16 cellular contexts compared by ENCODE assay signal in genomic region chr1:234702342-234703000, GRCh38.
DNase-seq lines count a peak whose midpoint lies in the region; ATAC-seq and TF ChIP-seq lines count a peak whose summit lies in the region.
"Had no signal": no experiment of that assay in that cellular context is flagged by ENCODE, and none has a peak within 500 bp of the region (broad histone marks: within the 10 kb centered on the region; RNA-seq: fewer than 3 reads in every experiment).

No MANE protein-coding gene starts in this region.

- H3K27me3 Mint-ChIP-seq in activated CD8-positive, alpha-beta T cell treated with anti-CD3 and anti-CD28 coated beads, Interleukin-2, amount 10 ng/mL, durations not matched to agents 7 days and 5 days (ENCODE audit: low read depth), result peaks cover 2% of the 10 kb centered on the region
- H3K27me3 Mint-ChIP-seq: naive B cell; stimulated activated naive CD8-positive, alpha-beta T cell treated with anti-CD3 and anti-CD28 coated beads, Interleukin-15, amount 100 ng/mL, for 72 hours had no signal

- H3K4me1 Mint-ChIP-seq in activated CD8-positive, alpha-beta T cell treated with anti-CD3 and anti-CD28 coated beads, Interleukin-2, amount 10 ng/mL, durations not matched to agents 7 days and 5 days (ENCODE audit: low read depth), result no peaks in the 10 kb centered on the region
- H3K4me1 Mint-ChIP-seq: naive B cell had no signal

- BruUV-seq in Panc1 (replicated peaks; lab: Mats Ljungman, UMichigan), result no TSS peak

- ATAC-seq in Panc1, result no peak
- ATAC-seq in activated CD8-positive, alpha-beta T cell treated with anti-CD3 and anti-CD28 coated beads, Interleukin-2, amount 10 ng/mL, durations not matched to agents 7 days and 5 days, result no peak
- ATAC-seq: stimulated activated naive CD8-positive, alpha-beta T cell treated with anti-CD3 and anti-CD28 coated beads, Interleukin-15, amount 100 ng/mL, for 72 hours had no signal

- in situ Hi-C loops in Panc1 (cut with HindIII; ENCODE audit: low pct_unique_long_range_greater_than_20kb, low sequenced_read_pairs), result no loop called here

- H3K27ac Mint-ChIP-seq in activated CD8-positive, alpha-beta T cell treated with anti-CD3 and anti-CD28 coated beads, Interleukin-2, amount 10 ng/mL, durations not matched to agents 7 days and 5 days, result no peak overlapping the region
- H3K27ac Mint-ChIP-seq: activated CD4-positive, alpha-beta T cell treated with anti-CD3 and anti-CD28 coated beads, Interleukin-2, amount 10 ng/mL, durations not matched to agents 24 days and 14 days; naive B cell; stimulated activated naive CD8-positive, alpha-beta T cell treated with anti-CD3 and anti-CD28 coated beads, Interleukin-15, amount 100 ng/mL, for 72 hours had no signal

- H3K4me3 Mint-ChIP-seq in activated CD8-positive, alpha-beta T cell treated with anti-CD3 and anti-CD28 coated beads, Interleukin-2, amount 10 ng/mL, durations not matched to agents 7 days and 5 days, result no peak overlapping the region
- H3K4me3 Mint-ChIP-seq: activated CD4-positive, alpha-beta T cell treated with anti-CD3 and anti-CD28 coated beads, Interleukin-2, amount 10 ng/mL, durations not matched to agents 24 days and 14 days; naive B cell; stimulated activated naive CD8-positive, alpha-beta T cell treated with anti-CD3 and anti-CD28 coated beads, Interleukin-15, amount 100 ng/mL, for 72 hours had no signal

- H3K27ac ChIP-seq in Panc1 (ENCODE audit: low read length), result peak overlapping the region; percentile 40; the same call in 1 of the 2 replicates

- DNase-seq in Panc1 (ENCODE audit: low read depth, low spot score) (no peak), fibroblast of mammary gland (ENCODE audit: low read depth) (peak; percentile 45), lung microvascular endothelial cell (ENCODE audit: low read depth in 2 of 2) (peak; percentile 24 to 31), stromal cell of bone marrow (ENCODE audit: low read depth) (peak; percentile 43), LoVo (ENCODE audit: low spot score) (no peak), glomerular visceral epithelial cell (ENCODE audit: extremely low spot score) (no peak)
- DNase-seq in stimulated activated CD4-positive, alpha-beta T cell treated with anti-CD3 and anti-CD28 coated beads, Interleukin-4, amount 100 ng/mL, for 1 hour, result no peak
- DNase-seq in activated CD8-positive, alpha-beta T cell treated with anti-CD3 and anti-CD28 coated beads, Interleukin-2, amount 10 ng/mL, durations not matched to agents 7 days and 5 days, result no peak
- DNase-seq: activated CD4-positive, alpha-beta T cell treated with anti-CD3 and anti-CD28 coated beads, Interleukin-2, amount 10 ng/mL, durations not matched to agents 24 days and 14 days; activated naive CD4-positive, alpha-beta T cell treated with anti-CD3 and anti-CD28 coated beads, Interleukin-2, amount 50 U/mL, for 16 hours; activated T-cell treated with anti-CD3 and anti-CD28 coated beads for 4 hours; COR-L47; naive B cell; NCI-H1436; stimulated activated naive CD8-positive, alpha-beta T cell treated with anti-CD3 and anti-CD28 coated beads, Interleukin-15, amount 100 ng/mL, for 72 hours; SW 1271 had no signal

- H3K36me3 Mint-ChIP-seq in activated CD8-positive, alpha-beta T cell treated with anti-CD3 and anti-CD28 coated beads, Interleukin-2, amount 10 ng/mL, durations not matched to agents 7 days and 5 days (ENCODE audit: low read depth), result no peaks in the 10 kb centered on the region
- H3K36me3 Mint-ChIP-seq: naive B cell had no signal

- no peaks in the 10 kb centered on the region for H3K36me3 ChIP-seq in Panc1 (ENCODE audit: control insufficient read depth, insufficient read depth, low read length)

- H3K9me3 Mint-ChIP-seq in activated CD8-positive, alpha-beta T cell treated with anti-CD3 and anti-CD28 coated beads, Interleukin-2, amount 10 ng/mL, durations not matched to agents 7 days and 5 days (ENCODE audit: insufficient read depth), result no peaks in the 10 kb centered on the region

- CTCF ChIA-PET in Panc1 (lab: Charles Lee), result no interaction called here
- CTCF ChIA-PET in activated CD8-positive, alpha-beta T cell treated with anti-CD3 and anti-CD28 coated beads, Interleukin-2, amount 10 ng/mL, durations not matched to agents 7 days and 5 days (lab: Charles Lee), result interaction anchor here (1.1 kb wide), 1 partner anchor 9 kb away, joined by 5 read pairs; no protein-coding TSS in a partner anchor

- TF ChIP-seq CTCF in Panc1 (IDR thresholded peaks at IDR 0.05) (no peak), fibroblast of mammary gland (conservative IDR thresholded peaks at IDR 0.05; ENCODE audit: control insufficient read depth, insufficient read depth, low read depth, low read length) (no peak)

- no peaks in the 10 kb centered on the region for H3K27me3 ChIP-seq in Panc1 (ENCODE audit: control insufficient read depth, insufficient read depth, low read length)

- intact Hi-C loops in Panc1 (cut with micrococcal nuclease; ENCODE audit: unreplicated experiment), result no loop called here

- peaks cover 2% of the 10 kb centered on the region; the same call in 1 of the 2 replicates for H3K4me1 ChIP-seq in Panc1 (ENCODE audit: control insufficient read depth, insufficient read depth, low read length)

- no peak overlapping the region for H3K4me3 ChIP-seq in Panc1 (ENCODE audit: low read depth in 2 of 2, low read length in 2 of 2)
- H3K4me3 ChIP-seq in fibroblast of mammary gland (ENCODE audit: control insufficient read depth, low read depth, low read length), result no peak overlapping the region

- H3K9me3 ChIP-seq in Panc1 (ENCODE audit: control insufficient read depth, insufficient read depth, low read depth, low read length), result no peaks in the 10 kb centered on the region

- POLR2A ChIA-PET in Panc1 (lab: Charles Lee), result no interaction called here
- POLR2A ChIA-PET in activated CD8-positive, alpha-beta T cell treated with anti-CD3 and anti-CD28 coated beads, Interleukin-2, amount 10 ng/mL, durations not matched to agents 7 days and 5 days (lab: Charles Lee), result interaction anchor here (1.2 kb wide), 1 partner anchor 91 kb away, joined by 3 read pairs; no protein-coding TSS in a partner anchor

Comparison
In these comparisons a context has a peak if more than half of its experiments do, and no peak if none do; other contexts are left out.
1. DNase-seq: peak in fibroblast of mammary gland (single experiment), lung microvascular endothelial cell (2 of 2) and stromal cell of bone marrow (single experiment); none in Panc1 (single experiment), LoVo (single experiment), stimulated activated CD4-positive, alpha-beta T cell treated with anti-CD3 and anti-CD28 coated beads, Interleukin-4, amount 100 ng/mL, for 1 hour (single experiment), activated CD8-positive, alpha-beta T cell treated with anti-CD3 and anti-CD28 coated beads, Interleukin-2, amount 10 ng/mL, durations not matched to agents 7 days and 5 days (single experiment) and glomerular visceral epithelial cell (single experiment).